17 cellular contexts compared by ENCODE assay signal in genomic region chr11:67445515-67445914, GRCh38. TPM values are rescaled to one million over a fixed set of nuclear protein-coding genes. Genes with fewer than 3 reads are reported as not detected.
A peak's percentile ranks its signal among the peaks of the same experiment; 100 is the strongest.
DNase-seq lines count a peak whose midpoint lies in the region; ATAC-seq and TF ChIP-seq lines count a peak whose summit lies in the region.
"Had no signal": no experiment of that assay in that cellular context is flagged by ENCODE, and none has a peak within 500 bp of the region (broad histone marks: within the 10 kb centered on the region; RNA-seq: fewer than 3 reads in every experiment).

No MANE protein-coding gene starts in this region.

- peak overlapping the region; percentile 89 for H3K4me2 ChIP-seq in OCI-LY1 (ENCODE audit: low read length)

- no peaks in the 10 kb centered on the region for H3K36me3 Mint-ChIP-seq in activated CD8-positive, alpha-beta memory T cell treated with anti-CD3 and anti-CD28 coated beads, Interleukin-2, amount 10 ng/mL, durations not matched to agents 7 days and 5 days
- H3K36me3 Mint-ChIP-seq in central memory CD8-positive, alpha-beta T cell (ENCODE audit: insufficient read depth): peaks cover 24% of the 10 kb centered on the region
- H3K36me3 Mint-ChIP-seq in progenitor cell of endocrine pancreas (ENCODE audit: insufficient read depth): no peaks in the 10 kb centered on the region

- H3K4me1 Mint-ChIP-seq in activated CD8-positive, alpha-beta memory T cell treated with anti-CD3 and anti-CD28 coated beads, Interleukin-2, amount 10 ng/mL, durations not matched to agents 7 days and 5 days: peaks cover 69% of the 10 kb centered on the region
- peaks cover 54% of the 10 kb centered on the region for H3K4me1 Mint-ChIP-seq in central memory CD8-positive, alpha-beta T cell
- H3K4me1 Mint-ChIP-seq in progenitor cell of endocrine pancreas (ENCODE audit: low read depth): peaks cover 5% of the 10 kb centered on the region

- CTCF ChIA-PET in activated CD8-positive, alpha-beta memory T cell treated with anti-CD3 and anti-CD28 coated beads, Interleukin-2, amount 10 ng/mL, durations not matched to agents 7 days and 5 days (lab: Charles Lee): no interaction called here

- H3K36me3 ChIP-seq in OCI-LY1 (ENCODE audit: insufficient read depth, low read length): no peaks in the 10 kb centered on the region

- H4K20me1 ChIP-seq in OCI-LY1 (ENCODE audit: insufficient read depth, low read length): no peaks in the 10 kb centered on the region

- H3K79me2 ChIP-seq in OCI-LY1 (ENCODE audit: insufficient read depth, low read length): no peaks in the 10 kb centered on the region

- H3K4me3 Mint-ChIP-seq in activated CD8-positive, alpha-beta memory T cell treated with anti-CD3 and anti-CD28 coated beads, Interleukin-2, amount 10 ng/mL, durations not matched to agents 7 days and 5 days: peak overlapping the region; percentile 5
- H3K4me3 Mint-ChIP-seq in central memory CD8-positive, alpha-beta T cell: peak overlapping the region; percentile 77
- H3K4me3 Mint-ChIP-seq in progenitor cell of endocrine pancreas (ENCODE audit: low read depth): peak overlapping the region; percentile 82
- H3K4me3 Mint-ChIP-seq: HFFc6 had no signal

- H3K27ac Mint-ChIP-seq in activated CD8-positive, alpha-beta memory T cell treated with anti-CD3 and anti-CD28 coated beads, Interleukin-2, amount 10 ng/mL, durations not matched to agents 7 days and 5 days: peak overlapping the region; percentile 79
- H3K27ac Mint-ChIP-seq in central memory CD8-positive, alpha-beta T cell (ENCODE audit: low read depth): peak overlapping the region; percentile 97
- no peak overlapping the region for H3K27ac Mint-ChIP-seq in progenitor cell of endocrine pancreas
- H3K27ac Mint-ChIP-seq: HFFc6 had no signal

- H3K4me1 ChIP-seq in OCI-LY1 (ENCODE audit: insufficient read depth, low read length, severe bottlenecking): peaks cover 84% of the 10 kb centered on the region

- no peak for DNase-seq in activated CD8-positive, alpha-beta memory T cell treated with anti-CD3 and anti-CD28 coated beads, Interleukin-2, amount 10 ng/mL, durations not matched to agents 7 days and 5 days
- no peak for DNase-seq in activated CD8-positive, alpha-beta memory T cell treated with anti-CD3 and anti-CD28 coated beads, Interleukin-2, amount 50 U/mL, for 48 hours
- DNase-seq in central memory CD8-positive, alpha-beta T cell (ENCODE audit: low spot score in 2 of 2): no peak
- DNase-seq in progenitor cell of endocrine pancreas (ENCODE audit: low spot score, unreplicated experiment) (no peak), HT-29 (ENCODE audit: low spot score) (no peak)
- DNase-seq in stimulated activated CD4-positive, alpha-beta T cell treated with anti-CD3 and anti-CD28 coated beads, Interleukin-2, amount 100 ng/mL, for 24 hours: no peak
- DNase-seq: DMS 273 treated with DMSO at 0.1 percent for 48 hours, HFFc6, nucleus accumbens, substantia nigra had no signal

- H3F3A ChIP-seq in OCI-LY1 (ENCODE audit: insufficient read depth, low read length): peaks cover 9% of the 10 kb centered on the region; the same call in 1 of the 2 replicates

- peak overlapping the region; percentile 72; the same call in 1 of the 2 replicates for H3K9ac ChIP-seq in OCI-LY1 (ENCODE audit: low read length)

- peak overlapping the region; percentile 96 for H3K27ac ChIP-seq in OCI-LY1 (ENCODE audit: low read depth, low read length, poor library complexity, severe bottlenecking)
- H3K27ac ChIP-seq: ascending aorta, HL-60 had no signal

- no peaks in the 10 kb centered on the region for H3K9me3 ChIP-seq in OCI-LY1 (ENCODE audit: low read length)
- H3K9me3 ChIP-seq: ascending aorta had no signal

- no peaks in the 10 kb centered on the region for H3K27me3 ChIP-seq in OCI-LY1 (ENCODE audit: insufficient read depth, low read length)
- H3K27me3 ChIP-seq: ascending aorta had no signal

- no peaks in the 10 kb centered on the region for H3K9me3 Mint-ChIP-seq in activated CD8-positive, alpha-beta memory T cell treated with anti-CD3 and anti-CD28 coated beads, Interleukin-2, amount 10 ng/mL, durations not matched to agents 7 days and 5 days (ENCODE audit: low read depth)
- H3K9me3 Mint-ChIP-seq in central memory CD8-positive, alpha-beta T cell: no peaks in the 10 kb centered on the region
- H3K9me3 Mint-ChIP-seq in progenitor cell of endocrine pancreas (ENCODE audit: low read depth): no peaks in the 10 kb centered on the region
- H3K9me3 Mint-ChIP-seq: HFFc6 had no signal

- peaks cover 2% of the 10 kb centered on the region for H3K27me3 Mint-ChIP-seq in activated CD8-positive, alpha-beta memory T cell treated with anti-CD3 and anti-CD28 coated beads, Interleukin-2, amount 10 ng/mL, durations not matched to agents 7 days and 5 days
- no peaks in the 10 kb centered on the region for H3K27me3 Mint-ChIP-seq in central memory CD8-positive, alpha-beta T cell
- H3K27me3 Mint-ChIP-seq in progenitor cell of endocrine pancreas: peaks cover 4% of the 10 kb centered on the region

- H3K9me2 ChIP-seq in OCI-LY1 (ENCODE audit: low read depth, low read length): no peaks in the 10 kb centered on the region

- H2AFZ ChIP-seq in OCI-LY1 (ENCODE audit: low read length): no peak overlapping the region

- H3K4me3 ChIP-seq in OCI-LY1 (ENCODE audit: low read depth, low read length, poor library complexity, severe bottlenecking): peak overlapping the region; percentile 61
- H3K4me3 ChIP-seq: ascending aorta, skin epidermis had no signal

- ATAC-seq in activated CD8-positive, alpha-beta memory T cell treated with anti-CD3 and anti-CD28 coated beads, Interleukin-2, amount 10 ng/mL, durations not matched to agents 7 days and 5 days: no peak
- ATAC-seq in central memory CD8-positive, alpha-beta T cell (replicated peaks; ENCODE audit: extremely low read depth, poor library complexity, severe bottlenecking): no peak
- ATAC-seq in GM19467 (IDR thresholded peaks at IDR 0.05; ENCODE audit: unreplicated experiment): no peak
- ATAC-seq: Right ventricle myocardium inferior had no signal

- TF ChIP-seq CTCF in OCI-LY1 (IDR thresholded peaks at IDR 0.05; ENCODE audit: low read length) (no peak), progenitor cell of endocrine pancreas (IDR thresholded peaks at IDR 0.05; ENCODE audit: unreplicated experiment) (no peak)

RNA-seq across cellular contexts. Expression of gene CORO1B, which starts 2.2 kb away (rescaled TPM):
- total RNA-seq in activated CD8-positive, alpha-beta memory T cell treated with anti-CD3 and anti-CD28 coated beads, Interleukin-2, amount 10 ng/mL, durations not matched to agents 7 days and 5 days: 10 to 100 TPM; 61.0 to 62.6 TPM
- total RNA-seq in progenitor cell of endocrine pancreas: 86.7 and 90.5 TPM in 2 replicates
- 357 and 366 TPM in 2 replicates for total RNA-seq in HT-29 (2014; rRNA removed; shearing (Covaris generic))

RNA-seq across cellular contexts. Expression of gene GPR152, which starts 7.0 kb away (rescaled TPM):
- total RNA-seq in activated CD8-positive, alpha-beta memory T cell treated with anti-CD3 and anti-CD28 coated beads, Interleukin-2, amount 10 ng/mL, durations not matched to agents 7 days and 5 days: not detected
- not detected in 2 replicates for total RNA-seq in progenitor cell of endocrine pancreas
- total RNA-seq in HT-29 (2014; rRNA removed; shearing (Covaris generic)): 0.34 TPM in 1 of 2 replicates, not detected in the other
- total RNA-seq: ascending aorta, HFFc6, lower leg skin, Right ventricle myocardium inferior had no signal

RNA-seq across cellular contexts. Expression of gene PTPRCAP, which starts 8.0 kb away (rescaled TPM):
- total RNA-seq in activated CD8-positive, alpha-beta memory T cell treated with anti-CD3 and anti-CD28 coated beads, Interleukin-2, amount 10 ng/mL, durations not matched to agents 7 days and 5 days: 100 to 1,000 TPM; 390 to 424 TPM
- total RNA-seq in progenitor cell of endocrine pancreas: 0.73 and 2.3 TPM in 2 replicates
- total RNA-seq in HT-29 (2014; rRNA removed; shearing (Covaris generic)): 1.9 and 4.0 TPM in 2 replicates

RNA-seq across cellular contexts. Expression of gene CABP4, which starts 9.6 kb away (rescaled TPM):
- total RNA-seq in activated CD8-positive, alpha-beta memory T cell treated with anti-CD3 and anti-CD28 coated beads, Interleukin-2, amount 10 ng/mL, durations not matched to agents 7 days and 5 days: 1 to 10 TPM in 1 of 2 experiments, under 1 TPM in 1; 0.96 to 3.4 TPM
- 0.18 TPM in 1 of 2 replicates, not detected in the other for total RNA-seq in progenitor cell of endocrine pancreas
- total RNA-seq in HT-29 (2014; rRNA removed; shearing (Covaris generic)): 11.8 and 16.2 TPM in 2 replicates
- total RNA-seq: ascending aorta, HFFc6 had no signal

RNA-seq across cellular contexts. Expression of gene RPS6KB2, which starts 17.2 kb away (rescaled TPM):
- total RNA-seq in activated CD8-positive, alpha-beta memory T cell treated with anti-CD3 and anti-CD28 coated beads, Interleukin-2, amount 10 ng/mL, durations not matched to agents 7 days and 5 days: 10 to 100 TPM; 63.3 to 65.0 TPM
- 51.7 and 53.8 TPM in 2 replicates for total RNA-seq in progenitor cell of endocrine pancreas
- 125 and 137 TPM in 2 replicates for total RNA-seq in HT-29 (2014; rRNA removed; shearing (Covaris generic))

Comparison
In these comparisons a context has a peak if more than half of its experiments do, and no peak if none do; other contexts are left out.
1. H3K4me3 Mint-ChIP-seq: peak in every context shown above with its lines; median percentile 82 in progenitor cell of endocrine pancreas; 77 in central memory CD8-positive, alpha-beta T cell; 5 in activated CD8-positive, alpha-beta memory T cell treated with anti-CD3 and anti-CD28 coated beads, Interleukin-2, amount 10 ng/mL, durations not matched to agents 7 days and 5 days.
2. RNA of gene PTPRCAP, which starts 8.0 kb away (total RNA-seq): 390 to 424 TPM in activated CD8-positive, alpha-beta memory T cell treated with anti-CD3 and anti-CD28 coated beads, Interleukin-2, amount 10 ng/mL, durations not matched to agents 7 days and 5 days; 0.73 to 2.3 TPM in progenitor cell of endocrine pancreas and 1.9 to 4.0 TPM in HT-29; every median in the first group is over 10 times any median in the second.